ENCODE assay signal across 17 cellular contexts in the genomic region with DNA sequence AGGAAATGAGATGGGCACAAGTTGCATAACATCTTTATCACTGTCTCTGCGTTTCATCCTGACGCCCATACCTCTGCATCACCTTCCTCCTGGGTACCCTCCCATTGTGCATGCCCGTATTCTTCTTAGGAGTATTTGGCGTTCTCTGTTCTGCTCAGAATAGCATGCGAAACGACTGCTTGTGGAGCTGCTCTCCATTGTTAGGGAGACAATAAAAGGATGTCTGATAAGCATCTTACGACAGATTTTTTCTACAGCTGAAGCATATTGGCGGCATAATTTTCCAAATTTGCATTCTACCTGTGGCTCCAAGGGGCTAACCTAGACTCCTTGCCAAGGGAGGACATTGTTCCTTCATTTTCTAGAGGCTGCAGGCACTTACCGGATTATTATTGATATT.
"Had no signal": no experiment of that assay in that cellular context is flagged by ENCODE, and none has a peak within 500 bp of the region (broad histone marks: within the 10 kb centered on the region; RNA-seq: fewer than 3 reads in every experiment).

No MANE protein-coding gene starts in this region.

- ATAC-seq: left lung; naive thymus-derived CD4-positive, alpha-beta T cell; psoas muscle had no signal

- H3K36me3 Mint-ChIP-seq: naive thymus-derived CD4-positive, alpha-beta T cell; type B pancreatic cell had no signal

- H3K4me1 ChIP-seq: left lung, psoas muscle, suprapubic skin, thyroid gland had no signal

- H3K36me3 ChIP-seq: left lung, suprapubic skin, thyroid gland had no signal

- H3K9me3 Mint-ChIP-seq: dendritic cell treated with granulocyte-macrophage colony-stimulating factor and Interleukin-4, amounts not matched to agents 40 ng/mL and 50 ng/mL, for 4 days; naive thymus-derived CD4-positive, alpha-beta T cell; nephron progenitor cell; type B pancreatic cell had no signal

- H3K27ac Mint-ChIP-seq: dendritic cell treated with granulocyte-macrophage colony-stimulating factor and Interleukin-4, amounts not matched to agents 40 ng/mL and 50 ng/mL, for 4 days; naive thymus-derived CD4-positive, alpha-beta T cell; nephron progenitor cell; type B pancreatic cell had no signal

- H3K4me3 Mint-ChIP-seq: dendritic cell treated with granulocyte-macrophage colony-stimulating factor and Interleukin-4, amounts not matched to agents 40 ng/mL and 50 ng/mL, for 4 days; naive thymus-derived CD4-positive, alpha-beta T cell; nephron progenitor cell; type B pancreatic cell had no signal

- H3K4me3 ChIP-seq: left lung, lung, psoas muscle, suprapubic skin, thyroid gland had no signal

- H3K27ac ChIP-seq: psoas muscle, suprapubic skin, thyroid gland had no signal

- H3K4me1 Mint-ChIP-seq: naive thymus-derived CD4-positive, alpha-beta T cell; nephron progenitor cell had no signal

- H3K9me3 ChIP-seq: left lung, psoas muscle, suprapubic skin, thyroid gland had no signal

- DNase-seq: cerebellar nuclear complex; foreskin melanocyte; islet precursor cell; left lung; mesendoderm; naive thymus-derived CD4-positive, alpha-beta T cell; nephron progenitor cell; psoas muscle; retina; small intestine; stimulated activated CD4-positive, alpha-beta T cell treated with anti-CD3 and anti-CD28 coated beads, Interleukin-2, amount 100 ng/mL, for 48 hours; stimulated activated naive CD4-positive, alpha-beta T cell treated with Interleukin-2 at 50 U/mL for 16 hours; thyroid gland had no signal

- H3K27me3 ChIP-seq: left lung, suprapubic skin, thyroid gland had no signal
